ENCODE assay signal across 22 cellular contexts in genomic region chr16:56312028-56312300, GRCh38.
"Had no signal": no experiment of that assay in that cellular context is flagged by ENCODE, and none has a peak within 500 bp of the region (broad histone marks: within the 10 kb centered on the region; RNA-seq: fewer than 3 reads in every experiment).

No MANE protein-coding gene starts in this region.

- H3K27ac ChIP-seq: breast epithelium, suprapubic skin, tibial nerve, WERI-Rb-1 had no signal

- DNase-seq: activated CD4-positive, alpha-beta memory T cell treated with anti-CD3 and anti-CD28 coated beads for 36 hours; activated CD4-positive, alpha-beta T cell treated with anti-CD3 and anti-CD28 coated beads, Interleukin-2, amount 10 ng/mL, durations not matched to agents 24 days and 14 days; activated CD8-positive, alpha-beta memory T cell treated with anti-CD3 and anti-CD28 coated beads, Interleukin-2, amount 50 U/mL, for 48 hours; activated gamma-delta T cell treated with Interleukin-2 at 50 U/mL for 16 hours; activated naive CD4-positive, alpha-beta T cell treated with anti-CD3 and anti-CD28 coated beads, Interleukin-2, amount 50 U/mL, for 16 hours; activated naive CD8-positive, alpha-beta T cell treated with anti-CD3 and anti-CD28 coated beads, Interleukin-2, amount 50 U/mL, for 24 hours; activated T-cell treated with anti-CD3 and anti-CD28 coated beads, Interleukin-2, amount 50 U/mL, for 24 hours; effector memory CD4-positive, alpha-beta T cell; left colon; midbrain; naive thymus-derived CD4-positive, alpha-beta T cell; stimulated activated CD4-positive, alpha-beta T cell treated with anti-CD3 and anti-CD28 coated beads, Interleukin-15, amount 100 ng/mL, for 24 hours; stimulated activated CD4-positive, alpha-beta T cell treated with anti-CD3 and anti-CD28 coated beads, Interleukin-2, amount 100 ng/mL, for 24 hours; stimulated activated naive B cell treated with anti-CD40 and anti-IgM and Interleukin-4, amounts not matched to agents 10 μg/mL and 1 μg/mL and 100 μg/mL, for 72 hours; stomach; WERI-Rb-1 had no signal

- H3K27me3 Mint-ChIP-seq: activated CD4-positive, alpha-beta memory T cell treated with anti-CD3 and anti-CD28 coated beads for 36 hours; activated CD4-positive, alpha-beta T cell treated with anti-CD3 and anti-CD28 coated beads, Interleukin-2, amount 10 ng/mL, durations not matched to agents 24 days and 14 days; activated T-cell treated with anti-CD3 and anti-CD28 coated beads, Interleukin-2, amount 50 U/mL, for 24 hours; central memory CD8-positive, alpha-beta T cell had no signal

- H3K27ac Mint-ChIP-seq: activated CD4-positive, alpha-beta memory T cell treated with anti-CD3 and anti-CD28 coated beads for 36 hours; activated CD4-positive, alpha-beta T cell treated with anti-CD3 and anti-CD28 coated beads, Interleukin-2, amount 10 ng/mL, durations not matched to agents 24 days and 14 days; activated naive CD8-positive, alpha-beta T cell treated with anti-CD3 and anti-CD28 coated beads, Interleukin-2, amount 50 U/mL, for 24 hours; activated T-cell treated with anti-CD3 and anti-CD28 coated beads, Interleukin-2, amount 50 U/mL, for 24 hours; naive thymus-derived CD4-positive, alpha-beta T cell; stimulated activated naive B cell treated with anti-CD40 and anti-IgM and Interleukin-4, amounts not matched to agents 10 μg/mL and 1 μg/mL and 100 μg/mL, for 72 hours had no signal

- H3K36me3 Mint-ChIP-seq: activated CD4-positive, alpha-beta memory T cell treated with anti-CD3 and anti-CD28 coated beads for 36 hours; naive thymus-derived CD4-positive, alpha-beta T cell; stimulated activated naive B cell treated with anti-CD40 and anti-IgM and Interleukin-4, amounts not matched to agents 10 μg/mL and 1 μg/mL and 100 μg/mL, for 72 hours had no signal

- ATAC-seq: activated naive CD8-positive, alpha-beta T cell treated with anti-CD3 and anti-CD28 coated beads, Interleukin-2, amount 50 U/mL, for 24 hours; left colon; naive thymus-derived CD4-positive, alpha-beta T cell; stimulated activated naive B cell treated with anti-CD40 and anti-IgM and Interleukin-4, amounts not matched to agents 10 μg/mL and 1 μg/mL and 100 μg/mL, for 72 hours had no signal

- H3K9me3 Mint-ChIP-seq: activated CD4-positive, alpha-beta memory T cell treated with anti-CD3 and anti-CD28 coated beads for 36 hours; activated CD4-positive, alpha-beta T cell treated with anti-CD3 and anti-CD28 coated beads, Interleukin-2, amount 10 ng/mL, durations not matched to agents 24 days and 14 days; activated T-cell treated with anti-CD3 and anti-CD28 coated beads, Interleukin-2, amount 50 U/mL, for 24 hours; central memory CD8-positive, alpha-beta T cell; neural crest cell; stimulated activated naive B cell treated with anti-CD40 and anti-IgM and Interleukin-4, amounts not matched to agents 10 μg/mL and 1 μg/mL and 100 μg/mL, for 72 hours had no signal

- H3K4me1 Mint-ChIP-seq: activated CD4-positive, alpha-beta T cell treated with anti-CD3 and anti-CD28 coated beads, Interleukin-2, amount 10 ng/mL, durations not matched to agents 24 days and 14 days; naive thymus-derived CD4-positive, alpha-beta T cell; stimulated activated naive B cell treated with anti-CD40 and anti-IgM and Interleukin-4, amounts not matched to agents 10 μg/mL and 1 μg/mL and 100 μg/mL, for 72 hours had no signal

- H3K4me3 Mint-ChIP-seq: activated CD4-positive, alpha-beta memory T cell treated with anti-CD3 and anti-CD28 coated beads for 36 hours; activated CD4-positive, alpha-beta T cell treated with anti-CD3 and anti-CD28 coated beads, Interleukin-2, amount 10 ng/mL, durations not matched to agents 24 days and 14 days; activated naive CD8-positive, alpha-beta T cell treated with anti-CD3 and anti-CD28 coated beads, Interleukin-2, amount 50 U/mL, for 24 hours; activated T-cell treated with anti-CD3 and anti-CD28 coated beads, Interleukin-2, amount 50 U/mL, for 24 hours; central memory CD8-positive, alpha-beta T cell; naive thymus-derived CD4-positive, alpha-beta T cell; neural crest cell; stimulated activated naive B cell treated with anti-CD40 and anti-IgM and Interleukin-4, amounts not matched to agents 10 μg/mL and 1 μg/mL and 100 μg/mL, for 72 hours had no signal

- H3K27me3 ChIP-seq: breast epithelium, right atrium auricular region, stomach, suprapubic skin, tibial nerve had no signal
